18 cellular contexts compared by ENCODE assay signal in genomic region chr9:13131396-13131795, GRCh38.
DNase-seq lines count a peak whose midpoint lies in the region; ATAC-seq, FAIRE-seq and TF ChIP-seq lines count a peak whose summit lies in the region.
"Had no signal": no experiment of that assay in that cellular context is flagged by ENCODE, and none has a peak within 500 bp of the region (broad histone marks: within the 10 kb centered on the region; RNA-seq: fewer than 3 reads in every experiment).

No MANE protein-coding gene starts in this region.

- peak; percentile 97 for DNase-seq in bronchial epithelial cell (ENCODE audit: low read depth)
- no peak for DNase-seq in hepatocyte (ENCODE audit: low spot score)
- no peak for DNase-seq in type B pancreatic cell (ENCODE audit: extremely low spot score, unreplicated experiment)
- no peak for DNase-seq in activated naive CD8-positive, alpha-beta T cell treated with anti-CD3 and anti-CD28 coated beads, Interleukin-2, amount 50 U/mL, for 24 hours
- DNase-seq in natural killer cell treated with Interleukin-12 subunit alpha and Interleukin-12 subunit beta and Interleukin-15 and Interleukin-18, amount 100 ng/mL, for 72 hours (ENCODE audit: low spot score) = no peak
- DNase-seq: C1 segment of cervical spinal cord; Calu3; CD4-positive, alpha-beta memory T cell; COR-L47; DMS53; DMS79 treated with DMSO at 0.1 percent for 48 hours; GF-D8; H9 had no signal

- TF ChIP-seq CTCF in bronchial epithelial cell (IDR thresholded peaks at IDR 0.05; ENCODE audit: insufficient read depth, low read length, severe bottlenecking) = no peak
- TF ChIP-seq CTCF in hepatocyte (IDR thresholded peaks at IDR 0.05; ENCODE audit: poor library complexity) = no peak
- no peak for TF ChIP-seq CTCF in type B pancreatic cell (conservative IDR thresholded peaks at IDR 0.05)

- no peaks in the 10 kb centered on the region for H3K27me3 Mint-ChIP-seq in type B pancreatic cell
- no peaks in the 10 kb centered on the region for H3K27me3 Mint-ChIP-seq in activated naive CD8-positive, alpha-beta T cell treated with anti-CD3 and anti-CD28 coated beads, Interleukin-2, amount 50 U/mL, for 24 hours
- H3K27me3 Mint-ChIP-seq in natural killer cell treated with Interleukin-12 subunit alpha and Interleukin-12 subunit beta and Interleukin-15 and Interleukin-18, amount 100 ng/mL, for 72 hours = no peaks in the 10 kb centered on the region
- H3K27me3 Mint-ChIP-seq: CD4-positive, alpha-beta memory T cell had no signal

- H3K4me1 ChIP-seq in hepatocyte (ENCODE audit: insufficient read depth) = no peaks in the 10 kb centered on the region

- no peak for ATAC-seq in activated naive CD8-positive, alpha-beta T cell treated with anti-CD3 and anti-CD28 coated beads, Interleukin-2, amount 50 U/mL, for 24 hours
- no peak for ATAC-seq in HG02642 (IDR thresholded peaks at IDR 0.05; ENCODE audit: poor library complexity, unreplicated experiment)
- ATAC-seq in natural killer cell treated with Interleukin-12 subunit alpha and Interleukin-12 subunit beta and Interleukin-15 and Interleukin-18, amount 100 ng/mL, for 72 hours = no peak
- ATAC-seq: GM23338, HCT116 had no signal

- FAIRE-seq in bronchial epithelial cell (lab: Jason Lieb, UNC) = peak; percentile 93
- FAIRE-seq: GM12891, GM18507 had no signal

- H3K27me3 ChIP-seq in bronchial epithelial cell (ENCODE audit: control insufficient read depth, insufficient read depth, low read length) (no peaks in the 10 kb centered on the region), hepatocyte (no peaks in the 10 kb centered on the region)

- no peak overlapping the region for H3K4me2 ChIP-seq in hepatocyte
- H3K4me2 ChIP-seq: GM23338 had no signal

- no peaks in the 10 kb centered on the region for H3K9me3 Mint-ChIP-seq in type B pancreatic cell
- peaks cover 13% of the 10 kb centered on the region for H3K9me3 Mint-ChIP-seq in activated naive CD8-positive, alpha-beta T cell treated with anti-CD3 and anti-CD28 coated beads, Interleukin-2, amount 50 U/mL, for 24 hours
- peaks cover 25% of the 10 kb centered on the region for H3K9me3 Mint-ChIP-seq in natural killer cell treated with Interleukin-12 subunit alpha and Interleukin-12 subunit beta and Interleukin-15 and Interleukin-18, amount 100 ng/mL, for 72 hours
- H3K9me3 Mint-ChIP-seq: GM23338, H9 had no signal

- no peaks in the 10 kb centered on the region for H3K9me2 ChIP-seq in hepatocyte (replicated peaks; ENCODE audit: insufficient read depth)

- H3K4me3 Mint-ChIP-seq in type B pancreatic cell = no peak overlapping the region
- no peak overlapping the region for H3K4me3 Mint-ChIP-seq in activated naive CD8-positive, alpha-beta T cell treated with anti-CD3 and anti-CD28 coated beads, Interleukin-2, amount 50 U/mL, for 24 hours
- no peak overlapping the region for H3K4me3 Mint-ChIP-seq in natural killer cell treated with Interleukin-12 subunit alpha and Interleukin-12 subunit beta and Interleukin-15 and Interleukin-18, amount 100 ng/mL, for 72 hours
- H3K4me3 Mint-ChIP-seq: CD4-positive, alpha-beta memory T cell; GM23338; H9 had no signal

- H3K27ac Mint-ChIP-seq in type B pancreatic cell = peak overlapping the region; percentile 2
- H3K27ac Mint-ChIP-seq in activated naive CD8-positive, alpha-beta T cell treated with anti-CD3 and anti-CD28 coated beads, Interleukin-2, amount 50 U/mL, for 24 hours = no peak overlapping the region
- no peak overlapping the region for H3K27ac Mint-ChIP-seq in natural killer cell treated with Interleukin-12 subunit alpha and Interleukin-12 subunit beta and Interleukin-15 and Interleukin-18, amount 100 ng/mL, for 72 hours
- H3K27ac Mint-ChIP-seq: CD4-positive, alpha-beta memory T cell; GM23338 had no signal

- no peaks in the 10 kb centered on the region for H3K79me2 ChIP-seq in hepatocyte

- H3K27ac ChIP-seq in hepatocyte = peak overlapping the region; percentile 35

- H2AFZ ChIP-seq in hepatocyte = no peak overlapping the region
- H2AFZ ChIP-seq: GM23338 had no signal

- H3K4me3 ChIP-seq in bronchial epithelial cell (ENCODE audit: low read depth, low read length) (no peak overlapping the region), hepatocyte (no peak overlapping the region)
- H3K4me3 ChIP-seq: GM23338 had no signal

- H3K4me1 Mint-ChIP-seq in type B pancreatic cell (ENCODE audit: unreplicated experiment) = peaks cover 7% of the 10 kb centered on the region
- no peaks in the 10 kb centered on the region for H3K4me1 Mint-ChIP-seq in activated naive CD8-positive, alpha-beta T cell treated with anti-CD3 and anti-CD28 coated beads, Interleukin-2, amount 50 U/mL, for 24 hours
- no peaks in the 10 kb centered on the region for H3K4me1 Mint-ChIP-seq in natural killer cell treated with Interleukin-12 subunit alpha and Interleukin-12 subunit beta and Interleukin-15 and Interleukin-18, amount 100 ng/mL, for 72 hours (ENCODE audit: low read depth in 2 of 2)
- H3K4me1 Mint-ChIP-seq: CD4-positive, alpha-beta memory T cell had no signal

- H4K20me1 ChIP-seq in hepatocyte (ENCODE audit: insufficient read depth, poor library complexity, severe bottlenecking) = no peaks in the 10 kb centered on the region

- WGBS in hepatocyte (ENCODE audit: low lambda C conversion rate, missing lambda C conversion rate) = 66% methylated on average over 6 of the region's 6 CpGs

- H3K36me3 ChIP-seq in bronchial epithelial cell (ENCODE audit: control insufficient read depth, insufficient read depth, low read length) (peaks cover 3% of the 10 kb centered on the region), hepatocyte (replicated peaks; ENCODE audit: insufficient read depth, low read depth) (no peaks in the 10 kb centered on the region)

- H3K9me3 ChIP-seq in hepatocyte (ENCODE audit: low read depth) = no peaks in the 10 kb centered on the region

- peaks cover 41% of the 10 kb centered on the region for H3K36me3 Mint-ChIP-seq in type B pancreatic cell
- no peaks in the 10 kb centered on the region for H3K36me3 Mint-ChIP-seq in activated naive CD8-positive, alpha-beta T cell treated with anti-CD3 and anti-CD28 coated beads, Interleukin-2, amount 50 U/mL, for 24 hours (ENCODE audit: low read depth)
- H3K36me3 Mint-ChIP-seq in natural killer cell treated with Interleukin-12 subunit alpha and Interleukin-12 subunit beta and Interleukin-15 and Interleukin-18, amount 100 ng/mL, for 72 hours = peaks cover 9% of the 10 kb centered on the region
- H3K36me3 Mint-ChIP-seq: CD4-positive, alpha-beta memory T cell had no signal
